Comparison of ENCODE assay signal across 13 cellular contexts in the genomic region with DNA sequence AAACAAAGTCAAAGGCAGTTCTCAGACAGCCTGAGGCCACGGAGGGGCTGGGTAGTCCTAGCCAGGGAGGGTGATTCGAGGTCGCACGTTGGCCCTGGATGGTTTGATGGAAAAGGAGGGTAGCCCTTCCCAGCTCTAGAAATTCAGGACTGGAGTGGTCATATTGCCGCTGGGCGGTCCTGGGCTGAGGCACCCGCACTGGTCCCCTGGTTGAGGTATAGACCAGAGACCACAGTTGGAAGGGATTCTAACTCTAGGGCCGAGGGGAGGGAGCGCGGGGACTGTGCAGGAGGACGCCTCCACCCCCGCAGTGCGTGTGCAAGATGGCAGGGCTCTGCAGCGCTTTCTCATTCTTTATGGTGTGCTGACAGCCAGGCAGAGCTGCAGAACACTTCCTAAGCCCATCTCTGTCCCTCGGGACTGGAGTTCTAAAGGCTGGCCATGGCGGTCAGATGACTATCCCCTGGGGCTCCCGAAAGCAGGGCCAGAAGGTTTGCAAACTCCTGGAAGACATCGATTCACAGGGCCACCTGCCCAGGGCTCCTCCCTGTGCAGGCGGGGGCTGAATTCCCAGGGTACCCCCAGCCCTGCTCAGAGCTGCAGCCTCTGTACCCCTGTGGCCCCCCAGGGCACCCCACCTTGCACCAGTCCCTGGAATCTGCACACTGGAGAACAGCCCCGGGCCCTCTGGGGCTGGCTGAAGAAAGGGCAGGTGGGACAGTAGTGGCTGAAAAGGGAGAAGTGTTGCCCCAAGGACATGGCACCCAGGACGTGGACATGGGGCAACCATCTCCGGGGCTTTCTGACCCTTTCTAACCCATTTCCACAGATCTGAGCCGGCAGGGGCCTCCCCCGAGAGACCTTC. TPM values are rescaled to one million over a fixed set of nuclear protein-coding genes. Genes with fewer than 3 reads are reported as not detected.
DNase-seq lines count a peak whose midpoint lies in the region; ATAC-seq and TF ChIP-seq lines count a peak whose summit lies in the region.
"Had no signal": no experiment of that assay in that cellular context is flagged by ENCODE, and none has a peak within 500 bp of the region (broad histone marks: within the 10 kb centered on the region; RNA-seq: fewer than 3 reads in every experiment).

No MANE protein-coding gene starts in this region.

- intact Hi-C loops in A673 (cut with micrococcal nuclease; ENCODE audit: unreplicated experiment), result no loop called here
- intact Hi-C loops in ascending aorta (cut with DNase I), result no loop called here

- CTCF ChIA-PET in A673 (lab: Charles Lee), result no interaction called here

- peak overlapping the region; percentile 95 to 97 (median 96) for H3K27ac Mint-ChIP-seq in nephron
- H3K27ac Mint-ChIP-seq: activated CD8-positive, alpha-beta T cell treated with anti-CD3 and anti-CD28 coated beads, Interleukin-2, amount 10 ng/mL, durations not matched to agents 7 days and 5 days had no signal

- no peaks in the 10 kb centered on the region for H3K9me3 ChIP-seq in A673 (ENCODE audit: low read depth, low read length, poor library complexity, severe bottlenecking)
- no peaks in the 10 kb centered on the region for H3K9me3 ChIP-seq in ascending aorta
- H3K9me3 ChIP-seq: prostate gland, SJSA1 had no signal

- H3K4me1 ChIP-seq in A673 (ENCODE audit: insufficient read depth, low read length, poor library complexity, severe bottlenecking), result no peaks in the 10 kb centered on the region
- H3K4me1 ChIP-seq in ascending aorta, result peaks cover 11 to 61% of the 10 kb centered on the region in 2 donors
- H3K4me1 ChIP-seq: prostate gland, SJSA1 had no signal

- peaks cover 66% of the 10 kb centered on the region for H3K27me3 Mint-ChIP-seq in nephron (ENCODE audit: low read depth)

- no peak overlapping the region for H3K27ac ChIP-seq in A673 (ENCODE audit: low read depth, low read length, poor library complexity, severe bottlenecking)
- H3K27ac ChIP-seq in ascending aorta, result peak overlapping the region; percentile 21 to 27
- H3K27ac ChIP-seq: prostate gland, SJSA1 had no signal

- peak; percentile 20 for DNase-seq in A673 (ENCODE audit: low spot score)
- peak; percentile 28 for DNase-seq in GM10266 (ENCODE audit: extremely low spot score)
- peak in 1 of 2 donors; percentile 59 for DNase-seq in ascending aorta (ENCODE audit: low spot score in 2 of 2)
- no peak for DNase-seq in left lobe of liver (ENCODE audit: low spot score)
- DNase-seq: activated CD8-positive, alpha-beta T cell treated with anti-CD3 and anti-CD28 coated beads, Interleukin-2, amount 10 ng/mL, durations not matched to agents 7 days and 5 days; amniotic stem cell; GOT3 had no signal

- H3K36me3 ChIP-seq in A673 (ENCODE audit: insufficient read depth, low read length, poor library complexity, severe bottlenecking) (no peaks in the 10 kb centered on the region), ascending aorta (no peaks in the 10 kb centered on the region)
- H3K36me3 ChIP-seq: prostate gland, SJSA1 had no signal

- no peaks in the 10 kb centered on the region for H3K36me3 Mint-ChIP-seq in nephron (ENCODE audit: low read depth)

- H3K9me3 Mint-ChIP-seq in nephron, result no peaks in the 10 kb centered on the region

- H3K4me3 ChIP-seq in A673 (ENCODE audit: low read depth, low read length, poor library complexity, severe bottlenecking) (no peak overlapping the region), ascending aorta (no peak overlapping the region)
- H3K4me3 ChIP-seq: prostate gland, SJSA1 had no signal

- ATAC-seq in GM21737 (IDR thresholded peaks at IDR 0.05; ENCODE audit: unreplicated experiment), result no peak
- ATAC-seq in left lobe of liver, result no peak
- no peak for ATAC-seq in GM18909 (IDR thresholded peaks at IDR 0.05; ENCODE audit: poor library complexity, unreplicated experiment)
- ATAC-seq in GM21529 (IDR thresholded peaks at IDR 0.05; ENCODE audit: unreplicated experiment), result no peak
- ATAC-seq: activated CD8-positive, alpha-beta T cell treated with anti-CD3 and anti-CD28 coated beads, Interleukin-2, amount 10 ng/mL, durations not matched to agents 7 days and 5 days had no signal

- BruUV-seq in A673 (replicated peaks; lab: Mats Ljungman, UMichigan), result no TSS peak

- POLR2A ChIA-PET in A673 (lab: Charles Lee; ENCODE audit: low non-redundant PET), result no interaction called here

- peaks cover 64% of the 10 kb centered on the region for H3K4me1 Mint-ChIP-seq in nephron

- H3K27me3 ChIP-seq in A673 (replicated peaks; ENCODE audit: insufficient read depth, low read depth, low read length, poor library complexity), result no peaks in the 10 kb centered on the region
- no peaks in the 10 kb centered on the region for H3K27me3 ChIP-seq in ascending aorta
- H3K27me3 ChIP-seq: SJSA1 had no signal

- TF ChIP-seq CTCF in A673 (conservative IDR thresholded peaks at IDR 0.05; ENCODE audit: low read depth, low read length) (no peak), GM10266 (IDR thresholded peaks at IDR 0.05; ENCODE audit: control insufficient read depth, insufficient read depth, low read depth, missing control alignments) (no peak), ascending aorta (IDR thresholded peaks at IDR 0.05) (no peak), nephron (IDR thresholded peaks at IDR 0.05; ENCODE audit: unreplicated experiment in 3 of 3) (no peak)

- H3K4me3 Mint-ChIP-seq in nephron, result peak overlapping the region in 2 of 3 experiments; percentile 29 to 41
- H3K4me3 Mint-ChIP-seq: activated CD8-positive, alpha-beta T cell treated with anti-CD3 and anti-CD28 coated beads, Interleukin-2, amount 10 ng/mL, durations not matched to agents 7 days and 5 days had no signal

RNA-seq across cellular contexts. Expression of a gene that starts 51.0 kb away (rescaled TPM):
- total RNA-seq in A673 (2021), result 47.6 and 65.9 TPM in 2 replicates
- 395 TPM for total RNA-seq in ascending aorta
- 8.1 TPM for total RNA-seq in left lobe of liver
- total RNA-seq: activated CD8-positive, alpha-beta T cell treated with anti-CD3 and anti-CD28 coated beads, Interleukin-2, amount 10 ng/mL, durations not matched to agents 7 days and 5 days; SJSA1 had no signal
